ENCODE assay signal across 28 cellular contexts in genomic region chr14:62497708-62498107, GRCh38.
"Had no signal": no experiment of that assay in that cellular context is flagged by ENCODE, and none has a peak within 500 bp of the region (broad histone marks: within the 10 kb centered on the region; RNA-seq: fewer than 3 reads in every experiment).

No MANE protein-coding gene starts in this region.

- DNase-seq: stimulated activated CD4-positive, alpha-beta T cell treated with anti-CD3 and anti-CD28 coated beads, Interleukin-2, amount 100 ng/mL, for 48 hours; stimulated activated CD4-positive, alpha-beta T cell treated with anti-CD3 and anti-CD28 coated beads, Interleukin-4, amount 100 ng/mL, for 1 hour; stimulated activated CD4-positive, alpha-beta T cell treated with anti-CD3 and anti-CD28 coated beads, Interleukin-4, amount 100 ng/mL, for 24 hours; stimulated activated CD4-positive, alpha-beta T cell treated with anti-CD3 and anti-CD28 coated beads, Interleukin-4, amount 100 ng/mL, for 4 hours; stimulated activated CD8-positive, alpha-beta memory T cell treated with anti-CD3 and anti-CD28 coated beads, Interleukin-4, amount 100 ng/mL, for 48 hours; stimulated activated naive B cell treated with anti-CD40 and anti-IgM and Interleukin-4, amounts not matched to agents 10 μg/mL and 1 μg/mL and 100 μg/mL, for 72 hours; stimulated activated naive CD4-positive, alpha-beta T cell; stimulated activated naive CD4-positive, alpha-beta T cell treated with Interleukin-2 at 50 U/mL for 16 hours; stimulated activated naive CD8-positive, alpha-beta T cell treated with anti-CD3 and anti-CD28 coated beads, Interleukin-15, amount 100 ng/mL, for 72 hours; stomach; substantia nigra; testis; thyroid gland; tibial artery; transverse colon; trophoblast cell; upper lobe of left lung; upper lobe of right lung; uterus had no signal

- H3K27ac ChIP-seq: stomach, suprapubic skin, testis, thoracic aorta, thyroid gland, tibial artery, tibial nerve, transverse colon, upper lobe of left lung, upper lobe of right lung, uterus, vagina had no signal

- ATAC-seq: stimulated activated effector memory CD8-positive, alpha-beta T cell treated with anti-CD3 and anti-CD28 coated beads, Interleukin-12 subunit alpha, Interleukin-12 subunit beta, amount 100 ng/mL, for 72 hours; stimulated activated memory B cell treated with anti-CD40 and anti-IgM and Interleukin-4, amounts not matched to agents 10 μg/mL and 1 μg/mL and 100 μg/mL, for 72 hours; stimulated activated naive B cell treated with anti-CD40 and anti-IgM and Interleukin-4, amounts not matched to agents 10 μg/mL and 1 μg/mL and 100 μg/mL, for 72 hours; stimulated activated naive CD8-positive, alpha-beta T cell treated with anti-CD3 and anti-CD28 coated beads, Interleukin-15, amount 100 ng/mL, for 72 hours; upper lobe of right lung had no signal

- H3K4me1 ChIP-seq: stomach, suprapubic skin, testis, thyroid gland, tibial artery, tibial nerve, transverse colon, upper lobe of left lung, upper lobe of right lung, uterus, vagina had no signal

- H3K9me3 ChIP-seq: suprapubic skin, testis, thoracic aorta, thyroid gland, upper lobe of right lung, uterus had no signal

- FAIRE-seq: urothelium cell line had no signal

- H3K4me3 Mint-ChIP-seq: stimulated activated effector memory CD8-positive, alpha-beta T cell treated with anti-CD3 and anti-CD28 coated beads, Interleukin-12 subunit alpha, Interleukin-12 subunit beta, amount 100 ng/mL, for 72 hours; stimulated activated memory B cell treated with anti-CD40 and anti-IgM and Interleukin-4, amounts not matched to agents 10 μg/mL and 1 μg/mL and 100 μg/mL, for 72 hours; stimulated activated naive B cell treated with anti-CD40 and anti-IgM and Interleukin-4, amounts not matched to agents 10 μg/mL and 1 μg/mL and 100 μg/mL, for 72 hours; stimulated activated naive CD8-positive, alpha-beta T cell treated with anti-CD3 and anti-CD28 coated beads, Interleukin-15, amount 100 ng/mL, for 72 hours; stimulated activated naive CD8-positive, alpha-beta T cell treated with anti-CD3 and anti-CD28 coated beads, Interleukin-15, Interleukin-2, amounts not matched to agents 100 ng/mL and 50 ng/mL, for 24 hours; type B pancreatic cell had no signal

- H3K36me3 ChIP-seq: stomach, suprapubic skin, thoracic aorta, thyroid gland, tibial artery, tibial nerve, transverse colon, upper lobe of left lung, upper lobe of right lung, uterus, vagina had no signal

- H3K27me3 Mint-ChIP-seq: stimulated activated memory B cell treated with anti-CD40 and anti-IgM and Interleukin-4, amounts not matched to agents 10 μg/mL and 1 μg/mL and 100 μg/mL, for 72 hours; stimulated activated naive B cell treated with anti-CD40 and anti-IgM and Interleukin-4, amounts not matched to agents 10 μg/mL and 1 μg/mL and 100 μg/mL, for 72 hours; stimulated activated naive CD8-positive, alpha-beta T cell treated with anti-CD3 and anti-CD28 coated beads, Interleukin-15, amount 100 ng/mL, for 72 hours; stimulated activated naive CD8-positive, alpha-beta T cell treated with anti-CD3 and anti-CD28 coated beads, Interleukin-15, Interleukin-2, amounts not matched to agents 100 ng/mL and 50 ng/mL, for 24 hours; type B pancreatic cell had no signal

- H3K36me3 Mint-ChIP-seq: stimulated activated effector memory CD8-positive, alpha-beta T cell treated with anti-CD3 and anti-CD28 coated beads, Interleukin-12 subunit alpha, Interleukin-12 subunit beta, amount 100 ng/mL, for 72 hours; stimulated activated memory B cell treated with anti-CD40 and anti-IgM and Interleukin-4, amounts not matched to agents 10 μg/mL and 1 μg/mL and 100 μg/mL, for 72 hours; stimulated activated naive B cell treated with anti-CD40 and anti-IgM and Interleukin-4, amounts not matched to agents 10 μg/mL and 1 μg/mL and 100 μg/mL, for 72 hours; type B pancreatic cell had no signal

- H3K27me3 ChIP-seq: stomach, suprapubic skin, testis, thyroid gland, tibial artery, tibial nerve, transverse colon, upper lobe of left lung, upper lobe of right lung, uterus, vagina had no signal

- H3K9me3 Mint-ChIP-seq: type B pancreatic cell had no signal

- H3K4me1 Mint-ChIP-seq: stimulated activated effector memory CD8-positive, alpha-beta T cell treated with anti-CD3 and anti-CD28 coated beads, Interleukin-12 subunit alpha, Interleukin-12 subunit beta, amount 100 ng/mL, for 72 hours; stimulated activated memory B cell treated with anti-CD40 and anti-IgM and Interleukin-4, amounts not matched to agents 10 μg/mL and 1 μg/mL and 100 μg/mL, for 72 hours; stimulated activated naive B cell treated with anti-CD40 and anti-IgM and Interleukin-4, amounts not matched to agents 10 μg/mL and 1 μg/mL and 100 μg/mL, for 72 hours; stimulated activated naive CD8-positive, alpha-beta T cell treated with anti-CD3 and anti-CD28 coated beads, Interleukin-15, amount 100 ng/mL, for 72 hours had no signal

- H3K4me3 ChIP-seq: stomach, suprapubic skin, testis, thoracic aorta, thyroid gland, tibial artery, tibial nerve, transverse colon, upper lobe of left lung, upper lobe of right lung, uterus, vagina had no signal

- H3K27ac Mint-ChIP-seq: stimulated activated effector memory CD8-positive, alpha-beta T cell treated with anti-CD3 and anti-CD28 coated beads, Interleukin-12 subunit alpha, Interleukin-12 subunit beta, amount 100 ng/mL, for 72 hours; stimulated activated memory B cell treated with anti-CD40 and anti-IgM and Interleukin-4, amounts not matched to agents 10 μg/mL and 1 μg/mL and 100 μg/mL, for 72 hours; stimulated activated naive B cell treated with anti-CD40 and anti-IgM and Interleukin-4, amounts not matched to agents 10 μg/mL and 1 μg/mL and 100 μg/mL, for 72 hours; stimulated activated naive CD8-positive, alpha-beta T cell treated with anti-CD3 and anti-CD28 coated beads, Interleukin-15, amount 100 ng/mL, for 72 hours; stimulated activated naive CD8-positive, alpha-beta T cell treated with anti-CD3 and anti-CD28 coated beads, Interleukin-15, Interleukin-2, amounts not matched to agents 100 ng/mL and 50 ng/mL, for 24 hours; type B pancreatic cell had no signal
